Comparison of ENCODE assay signal across 16 cellular contexts in genomic region chr14:100102156-100102785, GRCh38. TPM values are rescaled to one million over a fixed set of nuclear protein-coding genes. Genes with fewer than 3 reads are reported as not detected.
DNase-seq lines count a peak whose midpoint lies in the region; ATAC-seq and TF ChIP-seq lines count a peak whose summit lies in the region.
"Had no signal": no experiment of that assay in that cellular context is flagged by ENCODE, and none has a peak within 500 bp of the region (broad histone marks: within the 10 kb centered on the region; RNA-seq: fewer than 3 reads in every experiment).

No MANE protein-coding gene starts in this region.

- H3K27me3 Mint-ChIP-seq in brain (no peaks in the 10 kb centered on the region), osteocyte (ENCODE audit: unreplicated experiment) (no peaks in the 10 kb centered on the region)
- H3K27me3 Mint-ChIP-seq: IgD-negative memory B cell had no signal

- H3K4me3 Mint-ChIP-seq in brain (no peak overlapping the region), osteocyte (ENCODE audit: unreplicated experiment) (no peak overlapping the region)
- H3K4me3 Mint-ChIP-seq: mesothelial cell of epicardium had no signal

- no peak overlapping the region for H3K4me3 ChIP-seq in H7 (ENCODE audit: insufficient read depth, low read depth, low read length)
- H3K4me3 ChIP-seq: psoas muscle had no signal

- H3K36me3 ChIP-seq in H7 (replicated peaks; ENCODE audit: control insufficient read depth, insufficient read depth, low read length), result no peaks in the 10 kb centered on the region; the same call in none of the 2 replicates

- DNase-seq in DMS 273 (lab: John Stamatoyannopoulos, UW; ENCODE audit: unreplicated experiment), result peak; percentile 41
- DNase-seq in DMS 273 treated with DMSO at 0.1 percent for 48 hours (lab: John Stamatoyannopoulos, UW), result no peak
- peak; percentile 48 for DNase-seq in H7
- no peak for DNase-seq in osteocyte (ENCODE audit: extremely low spot score, unreplicated experiment)
- DNase-seq: NCI-H146; NCI-H526; psoas muscle; stimulated activated CD4-positive, alpha-beta T cell treated with anti-CD3 and anti-CD28 coated beads, Interleukin-4, amount 100 ng/mL, for 1 hour had no signal

- ATAC-seq in HG02588 (IDR thresholded peaks at IDR 0.05; ENCODE audit: unreplicated experiment) (no peak), GM18867 (IDR thresholded peaks at IDR 0.05; ENCODE audit: unreplicated experiment) (no peak), HG02678 (IDR thresholded peaks at IDR 0.05; ENCODE audit: unreplicated experiment) (no peak)
- ATAC-seq: HCT116, psoas muscle had no signal

- H3K36me3 Mint-ChIP-seq in brain (peaks cover 36% of the 10 kb centered on the region), osteocyte (ENCODE audit: unreplicated experiment) (peaks cover 17% of the 10 kb centered on the region)

- TF ChIP-seq CTCF in brain (conservative IDR thresholded peaks at IDR 0.05) (no peak), osteocyte (IDR thresholded peaks at IDR 0.05) (no peak)

- H3K9me3 Mint-ChIP-seq in brain (no peaks in the 10 kb centered on the region), osteocyte (ENCODE audit: unreplicated experiment) (no peaks in the 10 kb centered on the region)
- H3K9me3 Mint-ChIP-seq: IgD-negative memory B cell, mesothelial cell of epicardium had no signal

- H3K27me3 ChIP-seq in H7 (ENCODE audit: control insufficient read depth, insufficient read depth, low read length), result no peaks in the 10 kb centered on the region

- H3K4me1 Mint-ChIP-seq in brain (peaks cover 27% of the 10 kb centered on the region), osteocyte (ENCODE audit: unreplicated experiment) (peaks cover 70% of the 10 kb centered on the region)

- H3K27ac Mint-ChIP-seq in brain (peak overlapping the region in 4 of 5 experiments; percentile 15 to 64 (median 37)), osteocyte (ENCODE audit: unreplicated experiment) (peak overlapping the region; percentile 88)
- H3K27ac Mint-ChIP-seq: mesothelial cell of epicardium had no signal

RNA-seq across cellular contexts. Expression of gene EVL, which starts 37.0 kb away (rescaled TPM):
- total RNA-seq in H7 (2014; rRNA removed; shearing (Covaris generic)), result 35.9 and 38.9 TPM in 2 replicates
- polyA plus RNA-seq in brain (ENCODE audit: insufficient read depth, low read depth, low replicate concordance), result 261 TPM
- total RNA-seq in osteocyte, result 136 and 157 TPM in 2 replicates

RNA-seq across cellular contexts. Expression of gene DEGS2, which starts 57.2 kb away (rescaled TPM):
- total RNA-seq in H7 (2014; rRNA removed; shearing (Covaris generic)), result not detected in 2 replicates
- polyA plus RNA-seq in brain (ENCODE audit: insufficient read depth, low read depth, low replicate concordance), result 3.1 TPM
- total RNA-seq in osteocyte, result 0.19 and 0.21 TPM in 2 replicates
- total RNA-seq: endothelial cell of umbilical vein had no signal

Comparison
In these comparisons a context has a peak if more than half of its experiments do, and no peak if none do; other contexts are left out.
1. DNase-seq: peak in DMS 273 (single experiment) and H7 (single experiment); none in DMS 273 treated with DMSO at 0.1 percent for 48 hours (single experiment) and osteocyte (single experiment).